8 cellular contexts compared by ENCODE assay signal in genomic region chr9:41643571-41644221, GRCh38.
DNase-seq lines count a peak whose midpoint lies in the region; ATAC-seq, FAIRE-seq and TF ChIP-seq lines count a peak whose summit lies in the region.
"Not testable (repeated sequence)": the region's sequence is repeated elsewhere in the genome, so short reads cannot be mapped to it uniquely, and the experiment has no call there.

No MANE protein-coding gene starts in this region.

- peak; percentile 13 for DNase-seq in DND-41
- DNase-seq in HTR-8/SVneo (ENCODE audit: insufficient read length, low spot score): peak; percentile 28
- DNase-seq in RPMI8226: peak; percentile 68
- peak; percentile 27 for DNase-seq in activated gamma-delta T cell treated with Interleukin-2 at 50 U/mL for 16 hours
- peak; percentile 81 for DNase-seq in fibroblast of pulmonary artery (ENCODE audit: low read depth)
- DNase-seq in stimulated activated CD8-positive, alpha-beta memory T cell treated with anti-CD3 and anti-CD28 coated beads, Interleukin-7, amount 100 ng/mL, for 24 hours (ENCODE audit: low read depth): peak; percentile 13

- H3K4me3 Mint-ChIP-seq in nephron: peak overlapping the region; percentile 75 to 83 (median 81)

- TF ChIP-seq CTCF in DND-41 (IDR thresholded peaks at IDR 0.05; ENCODE audit: borderline replicate concordance, extremely low read depth, low read length, poor library complexity, severe bottlenecking); fibroblast of pulmonary artery (IDR thresholded peaks at IDR 0.05; ENCODE audit: low read length, missing control alignments): not testable (repeated sequence)
- TF ChIP-seq CTCF in nephron (IDR thresholded peaks at IDR 0.05; ENCODE audit: unreplicated experiment in 3 of 3): peak in 1 of 3 experiments; percentile 8

- H4K20me1 ChIP-seq in DND-41 (ENCODE audit: insufficient read depth, low read length): not testable (repeated sequence)

- not testable (repeated sequence) for H3K4me1 ChIP-seq in DND-41 (ENCODE audit: insufficient read depth, low read length)

- FAIRE-seq in HTR-8/SVneo (lab: Jason Lieb, UNC): not testable (repeated sequence)

- not testable (repeated sequence) for H3K27me3 ChIP-seq in DND-41 (ENCODE audit: insufficient read depth, low read length, poor library complexity)

- not testable (repeated sequence) for ATAC-seq in DND-41 (ENCODE audit: insufficient read depth, low read depth)
- ATAC-seq in GM21737 (IDR thresholded peaks at IDR 0.05; ENCODE audit: unreplicated experiment): peak; percentile 96

- not testable (repeated sequence) for H3K9ac ChIP-seq in DND-41 (ENCODE audit: low read depth, low read length)

- not testable (repeated sequence) for H2AFZ ChIP-seq in DND-41 (ENCODE audit: low read depth, low read length)

- not testable (repeated sequence) for H3K27me3 Mint-ChIP-seq in nephron (ENCODE audit: low read depth)

- H3K36me3 ChIP-seq in DND-41 (ENCODE audit: insufficient read depth, low read length): not testable (repeated sequence)

- H3K79me2 ChIP-seq in DND-41 (ENCODE audit: insufficient read depth, low read length): not testable (repeated sequence)

- H3K4me3 ChIP-seq in DND-41 (ENCODE audit: low read depth in 1 of 2, low read length in 2 of 2) (0 out of 4 replicates have a peak overlapping the region, but pooled peaks of 1 of the 2 experiments have one; percentile 36), fibroblast of pulmonary artery (replicated peaks; ENCODE audit: low read depth, low read length) (peak overlapping the region; percentile 51)

- not testable (repeated sequence) for H3K9me3 ChIP-seq in DND-41 (ENCODE audit: insufficient read depth, low read length, severe bottlenecking)

- not testable (repeated sequence) for H3K27ac ChIP-seq in DND-41 (ENCODE audit: low read length)

- H3K4me1 Mint-ChIP-seq in nephron: not testable (repeated sequence)

- peak overlapping the region in 2 of 3 experiments; percentile 77 to 81 for H3K27ac Mint-ChIP-seq in nephron

- not testable (repeated sequence) for H3K9me3 Mint-ChIP-seq in nephron

- peak overlapping the region; percentile 36; the same call in 1 of the 2 replicates for H3K4me2 ChIP-seq in DND-41 (ENCODE audit: insufficient read depth, low read length)

- not testable (repeated sequence) for H3K36me3 Mint-ChIP-seq in nephron (ENCODE audit: low read depth)

Comparison
In these comparisons a context has a peak if more than half of its experiments do, and no peak if none do; other contexts are left out.
1. DNase-seq: peak in every context shown above with its lines; median percentile 81 in fibroblast of pulmonary artery; 68 in RPMI8226; 28 in HTR-8/SVneo; 27 in activated gamma-delta T cell treated with Interleukin-2 at 50 U/mL for 16 hours; 13 in DND-41; 13 in stimulated activated CD8-positive, alpha-beta memory T cell treated with anti-CD3 and anti-CD28 coated beads, Interleukin-7, amount 100 ng/mL, for 24 hours.